In genomic region chr2:165067958-165068612, GRCh38 we compare ENCODE assay signal across 8 cellular contexts.
DNase-seq lines count a peak whose midpoint lies in the region; ATAC-seq and TF ChIP-seq lines count a peak whose summit lies in the region.

No MANE protein-coding gene starts in this region.

- no peaks in the 10 kb centered on the region for H3K27me3 ChIP-seq in BE2C
- H3K27me3 ChIP-seq in iPS-15b (ENCODE audit: control insufficient read depth, insufficient read depth, low read length), result no peaks in the 10 kb centered on the region

- DNase-seq in BE2C (peak; percentile 81), NCI-H1436 treated with DMSO at 0.1 percent for 48 hours (lab: John Stamatoyannopoulos, UW) (peak; percentile 79), amygdala (lab: John Stamatoyannopoulos, UW) (peak; percentile 4 to 86 (median 66))

- H3K9me3 ChIP-seq in BE2C (no peaks in the 10 kb centered on the region), iPS-15b (ENCODE audit: control insufficient read depth, insufficient read depth, low read length) (no peaks in the 10 kb centered on the region)

- ATAC-seq in GM18861 (IDR thresholded peaks at IDR 0.05; ENCODE audit: unreplicated experiment), result no peak
- no peak for ATAC-seq in GM21447 (IDR thresholded peaks at IDR 0.05; ENCODE audit: unreplicated experiment)
- ATAC-seq in HG03175 (IDR thresholded peaks at IDR 0.05; ENCODE audit: unreplicated experiment), result no peak
- ATAC-seq in GM19467 (IDR thresholded peaks at IDR 0.05; ENCODE audit: unreplicated experiment), result no peak

- peak overlapping the region; percentile 49 for H3K4me3 ChIP-seq in BE2C (ENCODE audit: low read depth, low read length)
- H3K4me3 ChIP-seq in iPS-15b (ENCODE audit: low read depth, low read length), result peak overlapping the region; percentile 24

- H3K4me1 ChIP-seq in BE2C (peaks cover 3% of the 10 kb centered on the region; the same call in 1 of the 2 replicates), iPS-15b (ENCODE audit: control insufficient read depth, insufficient read depth, low read length) (peaks cover 20% of the 10 kb centered on the region)

- no peak for TF ChIP-seq CTCF in BE2C (IDR thresholded peaks at IDR 0.05; ENCODE audit: low read depth, low read length)

- no peaks in the 10 kb centered on the region for H3K36me3 ChIP-seq in BE2C
- no peaks in the 10 kb centered on the region for H3K36me3 ChIP-seq in iPS-15b (ENCODE audit: control insufficient read depth, insufficient read depth, low read length)

- no peak overlapping the region for H3K9ac ChIP-seq in iPS-15b (ENCODE audit: low read depth, low read length)
